Comparison of ENCODE assay signal across 1 cellular context in genomic region chr6:122734529-122735203, GRCh38.
TF ChIP-seq lines count a peak whose summit lies in the region.

No MANE protein-coding gene starts in this region.

TF ChIP-seq in IMR-90, 13 proteins besides CTCF, POLR2A, EP300 and RAD21 (continued from another document):
- TF ChIP-seq MXI1 (IDR thresholded peaks at IDR 0.05; ENCODE audit: borderline replicate concordance, low read depth, low read length) (no peak), RFX5 (IDR thresholded peaks at IDR 0.05; ENCODE audit: low read depth, low read length) (no peak), CEBPB (IDR thresholded peaks at IDR 0.05; ENCODE audit: low read depth, low read length) (no peak), FOS (IDR thresholded peaks at IDR 0.05; ENCODE audit: low read depth, low read length) (no peak), MAFK (IDR thresholded peaks at IDR 0.05; ENCODE audit: low read depth, low read length) (no peak)
